ENCODE assay signal across 19 cellular contexts in genomic region chr13:112720251-112720650, GRCh38. TPM values are rescaled to one million over a fixed set of nuclear protein-coding genes. Genes with fewer than 3 reads are reported as not detected.
DNase-seq lines count a peak whose midpoint lies in the region; ATAC-seq and TF ChIP-seq lines count a peak whose summit lies in the region.
"Had no signal": no experiment of that assay in that cellular context is flagged by ENCODE, and none has a peak within 500 bp of the region (broad histone marks: within the 10 kb centered on the region; RNA-seq: fewer than 3 reads in every experiment).

No MANE protein-coding gene starts in this region.

- peak overlapping the region; percentile 1 for H3K27ac Mint-ChIP-seq in activated naive CD4-positive, alpha-beta T cell treated with anti-CD3 and anti-CD28 coated beads, Interleukin-2, amount 50 U/mL, for 24 hours
- H3K27ac Mint-ChIP-seq in activated naive CD4-positive, alpha-beta T cell treated with anti-CD3 and anti-CD28 coated beads for 36 hours: no peak overlapping the region
- peak overlapping the region; percentile 5 to 67 for H3K27ac Mint-ChIP-seq in effector memory CD8-positive, alpha-beta T cell
- H3K27ac Mint-ChIP-seq in CD8-positive, alpha-beta memory T cell: no peak overlapping the region
- H3K27ac Mint-ChIP-seq: B cell; CD4-positive, CD25-positive, alpha-beta regulatory T cell had no signal

- no peak overlapping the region for H3K4me3 Mint-ChIP-seq in activated naive CD4-positive, alpha-beta T cell treated with anti-CD3 and anti-CD28 coated beads, Interleukin-2, amount 50 U/mL, for 24 hours
- no peak overlapping the region for H3K4me3 Mint-ChIP-seq in activated naive CD4-positive, alpha-beta T cell treated with anti-CD3 and anti-CD28 coated beads for 36 hours
- no peak overlapping the region for H3K4me3 Mint-ChIP-seq in effector memory CD8-positive, alpha-beta T cell
- no peak overlapping the region for H3K4me3 Mint-ChIP-seq in CD8-positive, alpha-beta memory T cell
- H3K4me3 Mint-ChIP-seq: B cell; CD4-positive, CD25-positive, alpha-beta regulatory T cell had no signal

- H3K4ac ChIP-seq in trophoblast cell (ENCODE audit: low read depth, low read length): peak overlapping the region; percentile 62

- no peak for TF ChIP-seq CTCF in upper lobe of right lung (IDR thresholded peaks at IDR 0.05)

- DNase-seq in activated naive CD4-positive, alpha-beta T cell treated with anti-CD3 and anti-CD28 coated beads for 36 hours: no peak
- DNase-seq in effector memory CD8-positive, alpha-beta T cell: no peak
- DNase-seq in trophoblast cell: no peak
- peak; percentile 40 for DNase-seq in upper lobe of right lung
- DNase-seq in CD8-positive, alpha-beta memory T cell: no peak
- no peak for DNase-seq in activated effector memory CD4-positive, alpha-beta T cell treated with anti-CD3 and anti-CD28 coated beads, Interleukin-2, amount 50 U/mL, for 16 hours
- no peak for DNase-seq in NCI-H345 (lab: John Stamatoyannopoulos, UW)
- DNase-seq: CD4-positive, CD25-positive, alpha-beta regulatory T cell; DMS79; HCEC 1CT; NCI-H1417 treated with DMSO at 0.1 percent for 48 hours; NCI-H1930; NCI-H2171; NCI-H446 treated with DMSO at 0.1 percent for 48 hours; NCI-H748 treated with DMSO at 0.1 percent for 48 hours had no signal

- WGBS in trophoblast cell (ENCODE audit: extremely low coverage, insufficient coverage, insufficient read length): no CpG with 5 or more reads among the region's 17 CpGs

- H2AFZ ChIP-seq in trophoblast cell (ENCODE audit: insufficient read depth, low read length, poor library complexity): no peak overlapping the region

- CTCF ChIA-PET in activated naive CD4-positive, alpha-beta T cell treated with anti-CD3 and anti-CD28 coated beads for 36 hours (lab: Charles Lee): no interaction called here
- CTCF ChIA-PET in CD8-positive, alpha-beta memory T cell (lab: Charles Lee): no interaction called here

- H3K9me3 ChIP-seq in trophoblast cell (ENCODE audit: insufficient read depth, low read depth, low read length): peaks cover 2% of the 10 kb centered on the region
- no peaks in the 10 kb centered on the region for H3K9me3 ChIP-seq in upper lobe of right lung
- H3K9me3 ChIP-seq in CD8-positive, alpha-beta memory T cell (ENCODE audit: low read length): no peaks in the 10 kb centered on the region

- H3K36me3 Mint-ChIP-seq in activated naive CD4-positive, alpha-beta T cell treated with anti-CD3 and anti-CD28 coated beads, Interleukin-2, amount 50 U/mL, for 24 hours: peaks cover 3% of the 10 kb centered on the region
- peaks cover 4% of the 10 kb centered on the region for H3K36me3 Mint-ChIP-seq in activated naive CD4-positive, alpha-beta T cell treated with anti-CD3 and anti-CD28 coated beads for 36 hours (ENCODE audit: low read depth)
- peaks cover 17% of the 10 kb centered on the region for H3K36me3 Mint-ChIP-seq in effector memory CD8-positive, alpha-beta T cell (ENCODE audit: insufficient read depth)
- H3K36me3 Mint-ChIP-seq in CD8-positive, alpha-beta memory T cell: peaks cover 0 to 7% (median 7%) of the 10 kb centered on the region in 3 donors

- peak overlapping the region; percentile 79 for H3K14ac ChIP-seq in trophoblast cell (ENCODE audit: low read length)

- H3K18ac ChIP-seq in trophoblast cell (ENCODE audit: low read length): peak overlapping the region; percentile 91

- H3K36me3 ChIP-seq in trophoblast cell (ENCODE audit: control insufficient read depth in 1 of 2, insufficient read depth in 2 of 2, low read length in 2 of 2): peaks cover 0 to 3% of the 10 kb centered on the region in 2 experiments
- no peaks in the 10 kb centered on the region for H3K36me3 ChIP-seq in upper lobe of right lung
- no peaks in the 10 kb centered on the region for H3K36me3 ChIP-seq in CD8-positive, alpha-beta memory T cell (ENCODE audit: insufficient read depth, low read length)

- peaks cover 36% of the 10 kb centered on the region for H3K4me1 Mint-ChIP-seq in activated naive CD4-positive, alpha-beta T cell treated with anti-CD3 and anti-CD28 coated beads, Interleukin-2, amount 50 U/mL, for 24 hours
- H3K4me1 Mint-ChIP-seq in activated naive CD4-positive, alpha-beta T cell treated with anti-CD3 and anti-CD28 coated beads for 36 hours (ENCODE audit: low read depth): peaks cover 23% of the 10 kb centered on the region
- peaks cover 17 to 25% of the 10 kb centered on the region in 2 donors for H3K4me1 Mint-ChIP-seq in effector memory CD8-positive, alpha-beta T cell (ENCODE audit: low read depth in 2 of 2)
- H3K4me1 Mint-ChIP-seq in CD8-positive, alpha-beta memory T cell: peaks cover 14 to 28% (median 17%) of the 10 kb centered on the region in 3 donors

- no peak overlapping the region for H3K9ac ChIP-seq in trophoblast cell (ENCODE audit: low read length)

- no peak overlapping the region for H3K4me3 ChIP-seq in trophoblast cell (ENCODE audit: low read depth, low read length)
- no peak overlapping the region for H3K4me3 ChIP-seq in upper lobe of right lung
- H3K4me3 ChIP-seq in CD8-positive, alpha-beta memory T cell (ENCODE audit: low read length): no peak overlapping the region

- no peak for ATAC-seq in effector memory CD8-positive, alpha-beta T cell (replicated peaks)
- ATAC-seq in upper lobe of right lung: no peak

- H2BK5ac ChIP-seq in trophoblast cell (ENCODE audit: low read depth, low read length, poor library complexity): peak overlapping the region; percentile 70

- intact Hi-C loops in activated naive CD4-positive, alpha-beta T cell treated with anti-CD3 and anti-CD28 coated beads for 36 hours (cut with micrococcal nuclease): no loop called here
- intact Hi-C loops in upper lobe of right lung (cut with DNase I): no loop called here

- peaks cover 33 to 47% of the 10 kb centered on the region in 2 experiments for H3K4me1 ChIP-seq in trophoblast cell (ENCODE audit: control insufficient read depth in 1 of 2, insufficient read depth in 2 of 2, low read length in 2 of 2)
- H3K4me1 ChIP-seq in upper lobe of right lung: peaks cover 58% of the 10 kb centered on the region
- peaks cover 1% of the 10 kb centered on the region for H3K4me1 ChIP-seq in CD8-positive, alpha-beta memory T cell (ENCODE audit: insufficient read depth, low read length)

- H2BK12ac ChIP-seq in trophoblast cell (ENCODE audit: low read length): peak overlapping the region; percentile 90

- H3K27ac ChIP-seq in trophoblast cell (ENCODE audit: low read depth, low read length) (peak overlapping the region; percentile 56), upper lobe of right lung (no peak overlapping the region)
- no peak overlapping the region for H3K27ac ChIP-seq in CD8-positive, alpha-beta memory T cell (ENCODE audit: low read depth, low read length)
- H3K27ac ChIP-seq: 22Rv1, HL-60 had no signal

- POLR2A ChIA-PET in CD8-positive, alpha-beta memory T cell (lab: Charles Lee): no interaction called here

- no peak overlapping the region for H3K23ac ChIP-seq in trophoblast cell (ENCODE audit: low read length)

- no peak overlapping the region for H3K4me2 ChIP-seq in trophoblast cell (ENCODE audit: low read length)

- H3K9me3 Mint-ChIP-seq in activated naive CD4-positive, alpha-beta T cell treated with anti-CD3 and anti-CD28 coated beads, Interleukin-2, amount 50 U/mL, for 24 hours: no peaks in the 10 kb centered on the region
- no peaks in the 10 kb centered on the region for H3K9me3 Mint-ChIP-seq in activated naive CD4-positive, alpha-beta T cell treated with anti-CD3 and anti-CD28 coated beads for 36 hours
- no peaks in the 10 kb centered on the region for H3K9me3 Mint-ChIP-seq in effector memory CD8-positive, alpha-beta T cell
- no peaks in the 10 kb centered on the region for H3K9me3 Mint-ChIP-seq in CD8-positive, alpha-beta memory T cell

- peak overlapping the region; percentile 88 for H2AK5ac ChIP-seq in trophoblast cell (ENCODE audit: low read length)

- peak overlapping the region; percentile 59 for H4K12ac ChIP-seq in trophoblast cell (ENCODE audit: low read depth, low read length)

- H3K27me3 ChIP-seq in trophoblast cell (ENCODE audit: insufficient read depth, low read length): no peaks in the 10 kb centered on the region
- H3K27me3 ChIP-seq in upper lobe of right lung: no peaks in the 10 kb centered on the region
- H3K27me3 ChIP-seq in CD8-positive, alpha-beta memory T cell (ENCODE audit: insufficient read depth, low read length, poor library complexity, severe bottlenecking): no peaks in the 10 kb centered on the region

- peak overlapping the region; percentile 91 for H4K91ac ChIP-seq in trophoblast cell (ENCODE audit: low read depth, low read length)

- H3K79me1 ChIP-seq in trophoblast cell (ENCODE audit: low read length): peaks cover 24% of the 10 kb centered on the region

- peaks cover 25% of the 10 kb centered on the region for H3K79me2 ChIP-seq in trophoblast cell (ENCODE audit: control insufficient read depth, insufficient read depth, low read length, poor library complexity)

- H4K8ac ChIP-seq in trophoblast cell (ENCODE audit: low read depth, low read length): peak overlapping the region; percentile 59

- H3K27me3 Mint-ChIP-seq in activated naive CD4-positive, alpha-beta T cell treated with anti-CD3 and anti-CD28 coated beads, Interleukin-2, amount 50 U/mL, for 24 hours: no peaks in the 10 kb centered on the region
- H3K27me3 Mint-ChIP-seq in activated naive CD4-positive, alpha-beta T cell treated with anti-CD3 and anti-CD28 coated beads for 36 hours (ENCODE audit: low read depth): no peaks in the 10 kb centered on the region
- no peaks in the 10 kb centered on the region for H3K27me3 Mint-ChIP-seq in effector memory CD8-positive, alpha-beta T cell
- peaks cover 0 to 2% of the 10 kb centered on the region in 2 donors for H3K27me3 Mint-ChIP-seq in CD8-positive, alpha-beta memory T cell
- H3K27me3 Mint-ChIP-seq: B cell; CD4-positive, CD25-positive, alpha-beta regulatory T cell had no signal

- peak overlapping the region; percentile 79 for H2BK120ac ChIP-seq in trophoblast cell (ENCODE audit: insufficient read depth, low read length, poor library complexity)

RNA-seq across cellular contexts. Expression of gene ATP11A, which starts 30.4 kb away (rescaled TPM):
- 10 to 100 TPM; 24.7 to 25.6 TPM for total RNA-seq in activated naive CD4-positive, alpha-beta T cell treated with anti-CD3 and anti-CD28 coated beads for 36 hours
- 28.9 and 29.2 TPM in 2 replicates for polyA plus RNA-seq in trophoblast cell (2013)
- total RNA-seq in upper lobe of right lung: 377 TPM
- 10 to 100 TPM; 34.0 to 34.6 TPM for total RNA-seq in CD8-positive, alpha-beta memory T cell
- 4.5 TPM for polyA plus RNA-seq in CD8-positive, alpha-beta memory T cell

Comparison
In these comparisons a context has a peak if more than half of its experiments do, and no peak if none do; other contexts are left out.
1. H3K27ac Mint-ChIP-seq: peak in activated naive CD4-positive, alpha-beta T cell treated with anti-CD3 and anti-CD28 coated beads, Interleukin-2, amount 50 U/mL, for 24 hours (single experiment) and effector memory CD8-positive, alpha-beta T cell (2 of 2); none in activated naive CD4-positive, alpha-beta T cell treated with anti-CD3 and anti-CD28 coated beads for 36 hours (single experiment) and CD8-positive, alpha-beta memory T cell (0 of 8).
2. RNA of gene ATP11A, which starts 30.4 kb away (total RNA-seq): 377 TPM in upper lobe of right lung (single experiment); 34.0 to 34.6 TPM in CD8-positive, alpha-beta memory T cell and 24.7 to 25.6 TPM in activated naive CD4-positive, alpha-beta T cell treated with anti-CD3 and anti-CD28 coated beads for 36 hours; every median in the first group is over 10 times any median in the second.